ENCODE assay signal across 8 cellular contexts in the genomic region with DNA sequence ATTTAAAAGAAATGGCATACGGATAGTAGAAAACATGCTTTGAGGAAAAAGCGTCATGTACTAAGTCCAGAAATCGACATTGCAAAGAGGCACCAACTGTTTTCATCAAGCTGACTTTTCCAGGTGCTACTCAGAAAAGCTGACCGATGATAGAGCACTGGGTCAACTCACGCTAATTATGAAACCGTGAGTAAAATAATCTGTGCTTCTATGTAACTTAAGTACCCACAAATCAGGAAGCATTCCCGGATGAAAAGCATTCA. TPM values are rescaled to one million over a fixed set of nuclear protein-coding genes. Genes with fewer than 3 reads are reported as not detected.
DNase-seq lines count a peak whose midpoint lies in the region; ATAC-seq and TF ChIP-seq lines count a peak whose summit lies in the region.

No MANE protein-coding gene starts in this region.

- H3K9me3 ChIP-seq in IMR-90 (ENCODE audit: control insufficient read depth, insufficient read depth, low read length), result no peaks in the 10 kb centered on the region

- no peaks in the 10 kb centered on the region for H3K36me3 ChIP-seq in IMR-90 (ENCODE audit: control insufficient read depth, insufficient read depth, low read length)

- peak overlapping the region; percentile 94 for H2AFZ ChIP-seq in IMR-90 (replicated peaks; ENCODE audit: low read length, poor library complexity)

- dilution Hi-C loops in IMR-90 (cut with HindIII; ENCODE audit: low sequenced_read_pairs, unreplicated experiment), result no loop called here

- H3K27me3 ChIP-seq in IMR-90 (ENCODE audit: control insufficient read depth, insufficient read depth, low read length), result no peaks in the 10 kb centered on the region

- peak overlapping the region; percentile 82 for H3K27ac Mint-ChIP-seq in dendritic cell treated with granulocyte-macrophage colony-stimulating factor and Interleukin-4, amounts not matched to agents 40 ng/mL and 50 ng/mL, for 4 days
- H3K27ac Mint-ChIP-seq in naive B cell, result peak overlapping the region; percentile 4 to 99 (median 91)

- no peaks in the 10 kb centered on the region for H3K9me1 ChIP-seq in IMR-90 (ENCODE audit: insufficient read depth, low read length)

- peak overlapping the region; percentile 95 for H3K4me3 Mint-ChIP-seq in dendritic cell treated with granulocyte-macrophage colony-stimulating factor and Interleukin-4, amounts not matched to agents 40 ng/mL and 50 ng/mL, for 4 days
- peak overlapping the region; percentile 89 to 98 (median 95) for H3K4me3 Mint-ChIP-seq in naive B cell

- TF ChIP-seq RAD21 in IMR-90 (IDR thresholded peaks at IDR 0.05; ENCODE audit: low read length), result no peak

- H4K20me1 ChIP-seq in IMR-90 (ENCODE audit: insufficient read depth, low read length), result no peaks in the 10 kb centered on the region

- peak overlapping the region; percentile 80 for H4K91ac ChIP-seq in IMR-90 (ENCODE audit: insufficient read depth, low read depth, low read length)

- no peaks in the 10 kb centered on the region for H3K9me3 Mint-ChIP-seq in dendritic cell treated with granulocyte-macrophage colony-stimulating factor and Interleukin-4, amounts not matched to agents 40 ng/mL and 50 ng/mL, for 4 days
- no peaks in the 10 kb centered on the region for H3K9me3 Mint-ChIP-seq in naive B cell

- H2BK20ac ChIP-seq in IMR-90 (ENCODE audit: low read depth, low read length), result peak overlapping the region; percentile 54; the same call in 1 of the 2 replicates

- 0% methylated on average over 3 of the region's 7 CpGs; no CpG with 5 or more reads in 1 of the 2 experiments for WGBS in IMR-90 (ENCODE audit: extremely low coverage in 2 of 2, insufficient read length in 1 of 2), 2 experiments

- peak overlapping the region; percentile 12 for H2AK9ac ChIP-seq in IMR-90 (replicated peaks; ENCODE audit: low read depth, low read length, poor library complexity)

- peak overlapping the region; percentile 84 for H2BK15ac ChIP-seq in IMR-90 (ENCODE audit: low read depth, low read length)

- H3K4me1 Mint-ChIP-seq in dendritic cell treated with granulocyte-macrophage colony-stimulating factor and Interleukin-4, amounts not matched to agents 40 ng/mL and 50 ng/mL, for 4 days (ENCODE audit: low read depth), result peaks cover 12% of the 10 kb centered on the region
- peaks cover 13 to 33% (median 14%) of the 10 kb centered on the region in 3 donors for H3K4me1 Mint-ChIP-seq in naive B cell

- POLR2A ChIA-PET in IMR-90 (lab: Charles Lee; ENCODE audit: unreplicated experiment), result no interaction called here

- TF ChIP-seq POLR2A in IMR-90 (IDR thresholded peaks at IDR 0.05; ENCODE audit: low read depth, low read length), result no peak

- H3K23ac ChIP-seq in IMR-90 (ENCODE audit: low read depth, low read length), result peak overlapping the region; percentile 98

- peak overlapping the region; percentile 79 for H2BK120ac ChIP-seq in IMR-90 (ENCODE audit: low read depth, low read length)

- H3K4me2 ChIP-seq in IMR-90 (ENCODE audit: low read depth, low read length), result peak overlapping the region; percentile 96

- H3K4me1 ChIP-seq in IMR-90 (ENCODE audit: control insufficient read depth, insufficient read depth, low read length), result peaks cover 4% of the 10 kb centered on the region; the same call in 1 of the 2 replicates

- peak overlapping the region; percentile 89 for H3K56ac ChIP-seq in IMR-90 (ENCODE audit: extremely low read depth, insufficient read depth, low read length)

- peak overlapping the region; percentile 18 for H3K18ac ChIP-seq in IMR-90 (ENCODE audit: low read depth, low read length)

- TF ChIP-seq CTCF in GM12864 (IDR thresholded peaks at IDR 0.05; ENCODE audit: low read depth, low read length, missing control alignments) (no peak), IMR-90 (conservative IDR thresholded peaks at IDR 0.05; ENCODE audit: low read depth, low read length) (no peak)

- H4K5ac ChIP-seq in IMR-90 (ENCODE audit: low read depth, low read length), result peak overlapping the region; percentile 80

- DNase-seq in GM12864 (ENCODE audit: low read depth) (no peak), IMR-90 (no peak), naive B cell (no peak), C1 segment of cervical spinal cord (lab: John Stamatoyannopoulos, UW) (no peak), NCI-H446 (lab: John Stamatoyannopoulos, UW) (no peak), DMS53 treated with DMSO at 0.1 percent for 48 hours (lab: John Stamatoyannopoulos, UW; ENCODE audit: unreplicated experiment) (no peak)

- ATAC-seq in GM21528 (IDR thresholded peaks at IDR 0.05; ENCODE audit: low FRiP score, unreplicated experiment) (peak; percentile 33), IMR-90 (ENCODE audit: low read depth) (no peak), naive B cell (ENCODE audit: low read depth in 2 of 2) (peak; percentile 30 to 34)

- peak overlapping the region; percentile 83 for H2BK5ac ChIP-seq in IMR-90 (ENCODE audit: low read depth, low read length, poor library complexity, severe bottlenecking)

- CTCF ChIA-PET in IMR-90 (lab: Yijun Ruan, JAX), result interaction anchor here (0.6 to 0.9 kb wide), 2 partner anchors 18 to 370 kb away, joined by 3 read pairs; no protein-coding TSS in a partner anchor

- in situ Hi-C loops in IMR-90 (cut with MboI; ENCODE audit: low sequenced_read_pairs), result no loop called here

- H3K27me3 Mint-ChIP-seq in dendritic cell treated with granulocyte-macrophage colony-stimulating factor and Interleukin-4, amounts not matched to agents 40 ng/mL and 50 ng/mL, for 4 days, result peaks cover 19% of the 10 kb centered on the region
- H3K27me3 Mint-ChIP-seq in naive B cell, result peaks cover 15 to 27% (median 27%) of the 10 kb centered on the region in 3 donors

- intact Hi-C loops in IMR-90 (cut with micrococcal nuclease), result loop anchor here (5.0 kb wide), 1 partner anchor 87 kb away; a partner anchor contains a TSS
- intact Hi-C loops in dendritic cell treated with granulocyte-macrophage colony-stimulating factor and Interleukin-4, amounts not matched to agents 40 ng/mL and 50 ng/mL, for 4 days (cut with micrococcal nuclease), result loop anchor here (2.0 to 10.0 kb wide), 2 partner anchors 45 to 409 kb away; a partner anchor contains a TSS

- H3K36me3 Mint-ChIP-seq in dendritic cell treated with granulocyte-macrophage colony-stimulating factor and Interleukin-4, amounts not matched to agents 40 ng/mL and 50 ng/mL, for 4 days (ENCODE audit: low read depth), result peaks cover 10% of the 10 kb centered on the region
- H3K36me3 Mint-ChIP-seq in naive B cell, result peaks cover 3 to 12% of the 10 kb centered on the region in 2 donors

- no peak overlapping the region for H2AK5ac ChIP-seq in IMR-90 (ENCODE audit: low read depth, low read length)

- H3K27ac ChIP-seq in IMR-90 (ENCODE audit: insufficient read depth, low read length), result peak overlapping the region; percentile 71

- no TSS peak for BruUV-seq in IMR-90 (replicated peaks; lab: Mats Ljungman, UMichigan)

- peak overlapping the region; percentile 98 for H3K14ac ChIP-seq in IMR-90 (replicated peaks; ENCODE audit: low read depth, low read length)

- H3K4ac ChIP-seq in IMR-90 (ENCODE audit: low read depth, low read length), result peak overlapping the region; percentile 84

- H4K8ac ChIP-seq in IMR-90 (ENCODE audit: low read depth in 2 of 2, low read length in 2 of 2), result peak overlapping the region; percentile 92 to 97

- peak overlapping the region; percentile 87 for H3K9ac ChIP-seq in IMR-90 (ENCODE audit: low read depth, low read length)

- H3K79me1 ChIP-seq in IMR-90 (ENCODE audit: low read depth in 1 of 2, low read length in 2 of 2), result peaks cover 0 to 17% of the 10 kb centered on the region in 2 experiments; a peak in 2 of 4 replicates

- H3K4me3 ChIP-seq in GM12864 (ENCODE audit: low read depth, low read length), result peak overlapping the region; percentile 75
- peak overlapping the region; percentile 61 for H3K4me3 ChIP-seq in IMR-90 (ENCODE audit: insufficient read depth, low read depth, low read length)

TF ChIP-seq in IMR-90, 13 proteins besides CTCF, POLR2A, EP300 and RAD21 (continues in another document):
- TF ChIP-seq FOS (IDR thresholded peaks at IDR 0.05; ENCODE audit: low read depth, low read length) (no peak), MAZ (IDR thresholded peaks at IDR 0.05; ENCODE audit: borderline replicate concordance, low read depth, low read length) (no peak), NFE2L2 (IDR thresholded peaks at IDR 0.05; ENCODE audit: low read depth, low read length) (no peak), SMC3 (IDR thresholded peaks at IDR 0.05; ENCODE audit: low read depth, low read length) (no peak), CEBPB (IDR thresholded peaks at IDR 0.05; ENCODE audit: low read depth, low read length) (no peak), MXI1 (IDR thresholded peaks at IDR 0.05; ENCODE audit: borderline replicate concordance, low read depth, low read length) (no peak), CHD1 (IDR thresholded peaks at IDR 0.05; ENCODE audit: low read depth, low read length) (no peak)
- TF ChIP-seq, protein P1, sequence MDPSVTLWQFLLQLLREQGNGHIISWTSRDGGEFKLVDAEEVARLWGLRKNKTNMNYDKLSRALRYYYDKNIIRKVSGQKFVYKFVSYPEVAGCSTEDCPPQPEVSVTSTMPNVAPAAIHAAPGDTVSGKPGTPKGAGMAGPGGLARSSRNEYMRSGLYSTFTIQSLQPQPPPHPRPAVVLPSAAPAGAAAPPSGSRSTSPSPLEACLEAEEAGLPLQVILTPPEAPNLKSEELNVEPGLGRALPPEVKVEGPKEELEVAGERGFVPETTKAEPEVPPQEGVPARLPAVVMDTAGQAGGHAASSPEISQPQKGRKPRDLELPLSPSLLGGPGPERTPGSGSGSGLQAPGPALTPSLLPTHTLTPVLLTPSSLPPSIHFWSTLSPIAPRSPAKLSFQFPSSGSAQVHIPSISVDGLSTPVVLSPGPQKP (IDR thresholded peaks at IDR 0.05; ENCODE audit: borderline replicate concordance, low read depth, low read length), result no peak
- TF ChIP-seq, protein P2, sequence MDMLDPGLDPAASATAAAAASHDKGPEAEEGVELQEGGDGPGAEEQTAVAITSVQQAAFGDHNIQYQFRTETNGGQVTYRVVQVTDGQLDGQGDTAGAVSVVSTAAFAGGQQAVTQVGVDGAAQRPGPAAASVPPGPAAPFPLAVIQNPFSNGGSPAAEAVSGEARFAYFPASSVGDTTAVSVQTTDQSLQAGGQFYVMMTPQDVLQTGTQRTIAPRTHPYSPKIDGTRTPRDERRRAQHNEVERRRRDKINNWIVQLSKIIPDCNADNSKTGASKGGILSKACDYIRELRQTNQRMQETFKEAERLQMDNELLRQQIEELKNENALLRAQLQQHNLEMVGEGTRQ (IDR thresholded peaks at IDR 0.05; ENCODE audit: low read depth, low read length), result no peak

RNA-seq across cellular contexts. Expression of a gene that starts 0.4 kb away (rescaled TPM):
- total RNA-seq in IMR-90 (2012; rRNA removed), result 20.0 and 23.3 TPM in 2 replicates
- polyA plus RNA-seq in IMR-90 (2012; rRNA removed) (10.6 and 10.9 TPM in 2 replicates), naive B cell (ENCODE audit: low read depth in 6 of 6) (10 to 100 TPM in 4 of 6 donors, 1 to 10 TPM in 2; 8.5 to 18.7 (median 10.4) TPM)
- 2.2 and 3.7 TPM in 2 replicates for polyA plus RNA-seq in IMR-90 (2012; cell fraction: cytosol; rRNA removed)
- 0.87 and 8.0 TPM in 2 replicates for polyA plus RNA-seq in IMR-90 (2012; cell fraction: nucleus; rRNA removed; ENCODE audit: low replicate concordance)

RNA-seq across cellular contexts. Expression of a gene that starts 45.3 kb away (rescaled TPM):
- total RNA-seq in IMR-90 (2012; rRNA removed), result 1.4 and 2.5 TPM in 2 replicates
- 0.46 and 0.86 TPM in 2 replicates for polyA plus RNA-seq in IMR-90 (2012; rRNA removed)
- polyA plus RNA-seq in IMR-90 (2012; cell fraction: cytosol; rRNA removed), result 0.14 and 0.18 TPM in 2 replicates
- 0.04 and 0.44 TPM in 2 replicates for polyA plus RNA-seq in IMR-90 (2012; cell fraction: nucleus; rRNA removed; ENCODE audit: low replicate concordance)
- under 1 TPM; 0.04 to 0.77 (median 0.26) TPM for polyA plus RNA-seq in naive B cell (ENCODE audit: low read depth in 6 of 6)
